10 cellular contexts compared by ENCODE assay signal in genomic region chr12:93109794-93110203, GRCh38.
DNase-seq lines count a peak whose midpoint lies in the region; ATAC-seq and TF ChIP-seq lines count a peak whose summit lies in the region.
"Had no signal": no experiment of that assay in that cellular context is flagged by ENCODE, and none has a peak within 500 bp of the region (broad histone marks: within the 10 kb centered on the region; RNA-seq: fewer than 3 reads in every experiment).

No MANE protein-coding gene starts in this region.

- H3K27me3 ChIP-seq in H7 (ENCODE audit: control insufficient read depth, insufficient read depth, low read length) = no peaks in the 10 kb centered on the region
- H3K27me3 ChIP-seq: uterus had no signal

- peaks cover 6% of the 10 kb centered on the region for H3K4me1 Mint-ChIP-seq in activated naive CD8-positive, alpha-beta T cell (ENCODE audit: low read depth)

- in situ Hi-C loops in Caki2 (cut with HindIII; ENCODE audit: low pct_unique_long_range_greater_than_20kb, low sequenced_read_pairs) = no loop called here

- no peaks in the 10 kb centered on the region for H3K36me3 ChIP-seq in H7 (replicated peaks; ENCODE audit: control insufficient read depth, insufficient read depth, low read length)
- H3K36me3 ChIP-seq: uterus had no signal

- H3K9me3 Mint-ChIP-seq in activated naive CD8-positive, alpha-beta T cell (ENCODE audit: low read depth) = no peaks in the 10 kb centered on the region

- H3K27me3 Mint-ChIP-seq in activated naive CD8-positive, alpha-beta T cell = no peaks in the 10 kb centered on the region

- DNase-seq in Caki2 (ENCODE audit: low read depth) (peak; percentile 20), retina (peak; percentile 76), H7 (no peak), KG1 (lab: John Stamatoyannopoulos, UW) (no peak), amniotic stem cell (lab: John Stamatoyannopoulos, UW) (no peak), omental fat pad (ENCODE audit: low spot score) (no peak)
- DNase-seq: activated CD4-positive, alpha-beta T cell treated with anti-CD3 and anti-CD28 coated beads, Interleukin-2, amount 50 U/mL, for 1 hour; uterus had no signal

- H3K36me3 Mint-ChIP-seq in activated naive CD8-positive, alpha-beta T cell = no peaks in the 10 kb centered on the region

- peak overlapping the region; percentile 72 for H3K27ac Mint-ChIP-seq in activated naive CD8-positive, alpha-beta T cell

- ATAC-seq in GM18868 (IDR thresholded peaks at IDR 0.05; ENCODE audit: unreplicated experiment) (peak; percentile 82), omental fat pad (ENCODE audit: low FRiP score) (no peak)

- no peak overlapping the region for H3K4me3 Mint-ChIP-seq in activated naive CD8-positive, alpha-beta T cell

- no peak overlapping the region for H3K4me3 ChIP-seq in H7 (ENCODE audit: insufficient read depth, low read depth, low read length)
- H3K4me3 ChIP-seq: uterus had no signal

- no peak for TF ChIP-seq CTCF in omental fat pad (IDR thresholded peaks at IDR 0.05)

Comparison
In these comparisons a context has a peak if more than half of its experiments do, and no peak if none do; other contexts are left out.
1. DNase-seq: peak in Caki2 (single experiment) and retina (single experiment); none in H7 (single experiment), KG1 (single experiment), amniotic stem cell (single experiment) and omental fat pad (single experiment).